Comparison of ENCODE assay signal across 8 cellular contexts in the genomic region with DNA sequence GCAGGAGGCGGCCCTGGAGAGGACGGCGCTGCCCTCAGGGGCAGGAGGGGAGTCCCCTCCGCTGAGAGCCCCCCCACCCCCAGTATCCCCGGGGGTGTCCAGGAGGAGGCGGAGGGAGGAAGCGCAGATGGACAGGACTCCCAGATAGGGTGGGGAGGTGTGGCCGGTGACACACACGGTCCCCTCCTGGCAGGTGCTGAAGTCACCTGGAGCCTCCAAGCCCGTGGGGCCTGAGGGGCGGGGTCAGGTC. TPM values are rescaled to one million over a fixed set of nuclear protein-coding genes. Genes with fewer than 3 reads are reported as not detected.
DNase-seq lines count a peak whose midpoint lies in the region; ATAC-seq, FAIRE-seq and TF ChIP-seq lines count a peak whose summit lies in the region.

No MANE protein-coding gene starts in this region.

- peaks cover 4% of the 10 kb centered on the region for H3K36me3 ChIP-seq in NT2/D1 (ENCODE audit: insufficient read depth, insufficient read length, low read length)

- H3K9ac ChIP-seq in NT2/D1 (ENCODE audit: insufficient read length, low read depth) = peak overlapping the region; percentile 76

- no peak for FAIRE-seq in GM19239 (lab: Jason Lieb, UNC)

- H3K9me3 Mint-ChIP-seq in CD14-positive monocyte (peaks cover 0 to 8% (median 3%) of the 10 kb centered on the region in 7 donors), neural crest cell (no peaks in the 10 kb centered on the region)

- H3K4me1 Mint-ChIP-seq in CD14-positive monocyte (peaks cover 15% of the 10 kb centered on the region), neural crest cell (peaks cover 16% of the 10 kb centered on the region)

- TF ChIP-seq CTCF in CD14-positive monocyte (IDR thresholded peaks at IDR 0.05) (no peak), neural crest cell (conservative IDR thresholded peaks at IDR 0.05) (no peak)

- peak overlapping the region; percentile 31 to 87 for H3K4me3 Mint-ChIP-seq in CD14-positive monocyte
- H3K4me3 Mint-ChIP-seq in neural crest cell = peak overlapping the region; percentile 92

- H3K27ac Mint-ChIP-seq in CD14-positive monocyte = no peak overlapping the region
- no peak overlapping the region for H3K27ac Mint-ChIP-seq in neural crest cell (ENCODE audit: unreplicated experiment)

- H3K9me3 ChIP-seq in NT2/D1 (ENCODE audit: insufficient read depth, low read length) = no peaks in the 10 kb centered on the region

- peaks cover 0 to 3% of the 10 kb centered on the region in 2 donors for H3K36me3 Mint-ChIP-seq in CD14-positive monocyte
- H3K36me3 Mint-ChIP-seq in neural crest cell (ENCODE audit: low read depth) = peaks cover 2% of the 10 kb centered on the region

- intact Hi-C loops in CD14-positive monocyte (cut with micrococcal nuclease) = no loop called here

- H3K27me3 Mint-ChIP-seq in CD14-positive monocyte (ENCODE audit: low read depth in 3 of 3) (peaks cover 20 to 39% (median 35%) of the 10 kb centered on the region in 3 donors), neural crest cell (ENCODE audit: low read depth) (no peaks in the 10 kb centered on the region)

- peaks cover 20% of the 10 kb centered on the region for H3K4me1 ChIP-seq in NT2/D1 (ENCODE audit: insufficient read depth, insufficient read length)

- ATAC-seq in HG02588 (IDR thresholded peaks at IDR 0.05; ENCODE audit: unreplicated experiment) = no peak

- DNase-seq in CD14-positive monocyte (ENCODE audit: low spot score) (no peak), NT2/D1 (ENCODE audit: low read depth, low spot score) (no peak), neural crest cell (ENCODE audit: low read depth, low spot score) (no peak), NCI-H1694 (lab: John Stamatoyannopoulos, UW) (no peak), GM19239 (ENCODE audit: insufficient read length, low spot score) (no peak)
- peak; percentile 37 for DNase-seq in effector CD8-positive, alpha-beta T cell (lab: John Stamatoyannopoulos, UW)
- no peak for DNase-seq in activated CD4-positive, CD25-positive, alpha-beta regulatory T cell (lab: John Stamatoyannopoulos, UW)

- peak overlapping the region; percentile 57 for H3K4me3 ChIP-seq in NT2/D1 (ENCODE audit: insufficient read length, low read depth)

- H3K27me3 ChIP-seq in NT2/D1 (ENCODE audit: insufficient read depth, insufficient read length) = peaks cover 9% of the 10 kb centered on the region

RNA-seq across cellular contexts. Expression of gene STMN3, which starts 1.4 kb away (rescaled TPM):
- under 1 TPM; 0.10 to 0.15 TPM for polyA plus RNA-seq in CD14-positive monocyte
- 96.4 and 101 TPM in 2 replicates for total RNA-seq in neural crest cell

RNA-seq across cellular contexts. Expression of gene RTEL1, which starts 6.2 kb away (rescaled TPM):
- 1 to 10 TPM; 1.0 to 4.8 TPM for polyA plus RNA-seq in CD14-positive monocyte
- total RNA-seq in neural crest cell = 46.7 and 48.4 TPM in 2 replicates

RNA-seq across cellular contexts. Expression of gene GMEB2, which starts 25.0 kb away (rescaled TPM):
- polyA plus RNA-seq in CD14-positive monocyte = 1 to 10 TPM; 2.7 to 3.8 TPM
- total RNA-seq in neural crest cell = 14.6 and 15.2 TPM in 2 replicates

RNA-seq across cellular contexts. Expression of gene TNFRSF6B, which starts 44.6 kb away (rescaled TPM):
- not detected for polyA plus RNA-seq in CD14-positive monocyte
- not detected in 2 replicates for total RNA-seq in neural crest cell

RNA-seq across cellular contexts. Expression of gene ARFRP1, which starts 55.9 kb away (rescaled TPM):
- 10 to 100 TPM; 18.2 to 20.7 TPM for polyA plus RNA-seq in CD14-positive monocyte
- total RNA-seq in neural crest cell = 41.0 and 42.1 TPM in 2 replicates
